In genomic region chr16:85998868-85999729, GRCh38 we compare ENCODE assay signal across 13 cellular contexts.
DNase-seq lines count a peak whose midpoint lies in the region; ATAC-seq and TF ChIP-seq lines count a peak whose summit lies in the region.
"Had no signal": no experiment of that assay in that cellular context is flagged by ENCODE, and none has a peak within 500 bp of the region (broad histone marks: within the 10 kb centered on the region; RNA-seq: fewer than 3 reads in every experiment).

No MANE protein-coding gene starts in this region.

- H3K4me1 Mint-ChIP-seq in stimulated activated memory B cell treated with anti-CD40 and anti-IgM and Interleukin-4, amounts not matched to agents 10 μg/mL and 1 μg/mL and 100 μg/mL, for 72 hours = peaks cover 67% of the 10 kb centered on the region

- H3K36me3 Mint-ChIP-seq in stimulated activated memory B cell treated with anti-CD40 and anti-IgM and Interleukin-4, amounts not matched to agents 10 μg/mL and 1 μg/mL and 100 μg/mL, for 72 hours = no peaks in the 10 kb centered on the region

- no peaks in the 10 kb centered on the region for H3K9me2 ChIP-seq in OCI-LY7 (ENCODE audit: insufficient read depth, low read length)

- H3K4me2 ChIP-seq in OCI-LY7 (ENCODE audit: low read length) = peak overlapping the region; percentile 16; the same call in 1 of the 2 replicates
- H3K4me2 ChIP-seq: KMS-11 had no signal

- intact Hi-C loops in OCI-LY7 (cut with micrococcal nuclease; ENCODE audit: unreplicated experiment) = no loop called here
- intact Hi-C loops in thyroid gland (cut with DNase I) = no loop called here
- intact Hi-C loops in posterior cingulate gyrus (cut with DNase I) = no loop called here

- no peak for TF ChIP-seq POLR2A in thyroid gland (IDR thresholded peaks at IDR 0.05)

- peaks cover 47% of the 10 kb centered on the region for H3K4me1 ChIP-seq in OCI-LY7 (ENCODE audit: insufficient read depth, low read length, poor library complexity, severe bottlenecking)
- peaks cover 4 to 11% of the 10 kb centered on the region in 2 donors for H3K4me1 ChIP-seq in thyroid gland

- peak overlapping the region; percentile 11 for H3K4me3 Mint-ChIP-seq in stimulated activated memory B cell treated with anti-CD40 and anti-IgM and Interleukin-4, amounts not matched to agents 10 μg/mL and 1 μg/mL and 100 μg/mL, for 72 hours

- CTCF ChIA-PET in OCI-LY7 (lab: Charles Lee; ENCODE audit: unreplicated experiment) = interaction anchor here (1.1 kb wide), 1 partner anchor 96 kb away, joined by 6 read pairs; no protein-coding TSS in a partner anchor

- no peaks in the 10 kb centered on the region for H4K20me1 ChIP-seq in OCI-LY7 (ENCODE audit: insufficient read depth, low read length)

- POLR2A ChIA-PET in OCI-LY7 (lab: Charles Lee) = interaction anchor here (0.6 to 1.8 kb wide), 3 partner anchors 14 to 74 kb away, joined by 3 to 7 read pairs (median 4); no protein-coding TSS in a partner anchor

- peak; percentile 54 for DNase-seq in activated CD8-positive, alpha-beta memory T cell treated with anti-CD3 and anti-CD28 coated beads, Interleukin-2, amount 50 U/mL, for 48 hours
- DNase-seq in activated CD8-positive, alpha-beta memory T cell treated with anti-CD3 and anti-CD28 coated beads, Interleukin-2, amount 50 U/mL, for 4 hours = no peak
- DNase-seq in OCI-LY7 (ENCODE audit: low spot score) (peak; percentile 34), ecto neural progenitor cell (ENCODE audit: low spot score) (peak; percentile 12), thyroid gland (no peak), posterior cingulate gyrus (no peak)
- DNase-seq: effector CD8-positive, alpha-beta T cell; NCI-H2081; SW 1271 had no signal

- no peaks in the 10 kb centered on the region for H3K27me3 ChIP-seq in thyroid gland

- no peak for ATAC-seq in stimulated activated memory B cell treated with anti-CD40 and anti-IgM and Interleukin-4, amounts not matched to agents 10 μg/mL and 1 μg/mL and 100 μg/mL, for 72 hours
- no peak for ATAC-seq in GM18867 (IDR thresholded peaks at IDR 0.05; ENCODE audit: unreplicated experiment)
- ATAC-seq: left lobe of liver had no signal

- BruUV-seq in OCI-LY7 (replicated peaks; lab: Mats Ljungman, UMichigan) = no TSS peak

- 67 to 75% methylated on average over 8 of the region's 8 CpGs for WGBS in thyroid gland, 2 donors

- H3K79me2 ChIP-seq in OCI-LY7 (ENCODE audit: insufficient read depth, low read depth, low read length) = no peaks in the 10 kb centered on the region

- peak overlapping the region; percentile 38; the same call in 1 of the 2 replicates for H2AFZ ChIP-seq in OCI-LY7 (ENCODE audit: low read length)

- H3K4me3 ChIP-seq in OCI-LY7 (ENCODE audit: low read depth, low read length, poor library complexity, severe bottlenecking) (no peak overlapping the region), thyroid gland (replicated peaks in 1 of 3) (no peak overlapping the region)

- H3K27ac ChIP-seq in OCI-LY7 (ENCODE audit: low read depth, low read length, poor library complexity, severe bottlenecking) = no peak overlapping the region
- H3K27ac ChIP-seq in thyroid gland = no peak overlapping the region
- H3K27ac ChIP-seq: KMS-11 had no signal

- H3K27ac Mint-ChIP-seq in stimulated activated memory B cell treated with anti-CD40 and anti-IgM and Interleukin-4, amounts not matched to agents 10 μg/mL and 1 μg/mL and 100 μg/mL, for 72 hours = peak overlapping the region; percentile 77

- TF ChIP-seq CTCF in OCI-LY7 (conservative IDR thresholded peaks at IDR 0.05; ENCODE audit: low read length) (no peak), thyroid gland (IDR thresholded peaks at IDR 0.05) (no peak)

- H3K9me3 Mint-ChIP-seq in stimulated activated memory B cell treated with anti-CD40 and anti-IgM and Interleukin-4, amounts not matched to agents 10 μg/mL and 1 μg/mL and 100 μg/mL, for 72 hours = no peaks in the 10 kb centered on the region

- peaks cover 11% of the 10 kb centered on the region; the same call in 1 of the 2 replicates for H3K9me3 ChIP-seq in OCI-LY7 (ENCODE audit: low read length)
- no peaks in the 10 kb centered on the region for H3K9me3 ChIP-seq in thyroid gland

- H3K27me3 Mint-ChIP-seq in stimulated activated memory B cell treated with anti-CD40 and anti-IgM and Interleukin-4, amounts not matched to agents 10 μg/mL and 1 μg/mL and 100 μg/mL, for 72 hours = no peaks in the 10 kb centered on the region

- no peaks in the 10 kb centered on the region for H3K36me3 ChIP-seq in OCI-LY7 (ENCODE audit: insufficient read depth, low read length)
- no peaks in the 10 kb centered on the region for H3K36me3 ChIP-seq in thyroid gland

Comparison
In these comparisons a context has a peak if more than half of its experiments do, and no peak if none do; other contexts are left out.
1. DNase-seq: peak in activated CD8-positive, alpha-beta memory T cell treated with anti-CD3 and anti-CD28 coated beads, Interleukin-2, amount 50 U/mL, for 48 hours (single experiment), OCI-LY7 (single experiment) and ecto neural progenitor cell (single experiment); none in activated CD8-positive, alpha-beta memory T cell treated with anti-CD3 and anti-CD28 coated beads, Interleukin-2, amount 50 U/mL, for 4 hours (single experiment), thyroid gland (0 of 2) and posterior cingulate gyrus (0 of 10).